Comparison of ENCODE assay signal across 8 cellular contexts in the genomic region with DNA sequence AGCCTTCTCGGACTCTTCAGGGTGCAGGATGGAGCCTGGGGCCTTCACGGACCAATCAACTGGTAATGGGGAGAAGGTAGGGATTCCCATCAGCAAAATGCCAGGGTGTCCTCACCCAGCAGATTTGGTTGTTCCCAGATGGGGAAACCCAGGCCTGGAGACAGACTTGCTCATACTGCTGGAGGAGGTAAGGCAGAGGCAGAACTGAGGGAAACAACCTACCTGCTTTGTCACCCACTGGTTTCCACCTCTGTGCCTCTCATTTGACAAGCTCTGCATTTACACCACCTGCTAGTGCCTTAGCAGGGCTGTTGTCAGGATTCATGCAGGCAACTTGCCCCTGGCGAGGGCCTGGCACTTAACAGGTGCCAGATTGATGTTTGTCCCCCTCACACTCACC. TPM values are rescaled to one million over a fixed set of nuclear protein-coding genes. Genes with fewer than 3 reads are reported as not detected.
"Had no signal": no experiment of that assay in that cellular context is flagged by ENCODE, and none has a peak within 500 bp of the region (broad histone marks: within the 10 kb centered on the region; RNA-seq: fewer than 3 reads in every experiment).

No MANE protein-coding gene starts in this region.

- DNase-seq: H9, HFFc6 had no signal

- H3K27ac ChIP-seq: HL-60 had no signal

- H3K4me3 ChIP-seq: GM23338 had no signal

- FAIRE-seq: H1, H54, HepG2 had no signal

RNA-seq across cellular contexts. Expression of a gene that starts 15.9 kb away (rescaled TPM):
- total RNA-seq: H1, HepG2, HFFc6, HT1080 had no signal
